Comparison of ENCODE assay signal across 24 cellular contexts in genomic region chr12:50785406-50785805, GRCh38. TPM values are rescaled to one million over a fixed set of nuclear protein-coding genes. Genes with fewer than 3 reads are reported as not detected.
A peak's percentile ranks its signal among the peaks of the same experiment; 100 is the strongest.
DNase-seq lines count a peak whose midpoint lies in the region; ATAC-seq and TF ChIP-seq lines count a peak whose summit lies in the region.
"Had no signal": no experiment of that assay in that cellular context is flagged by ENCODE, and none has a peak within 500 bp of the region (broad histone marks: within the 10 kb centered on the region; RNA-seq: fewer than 3 reads in every experiment).

No MANE protein-coding gene starts in this region.

- peak overlapping the region; percentile 98 for H3K27ac Mint-ChIP-seq in Caco-2 (ENCODE audit: unreplicated experiment)
- H3K27ac Mint-ChIP-seq: activated naive CD4-positive, alpha-beta T cell treated with anti-CD3 and anti-CD28 coated beads, Interleukin-2, amount 50 U/mL, for 24 hours; activated T-cell treated with anti-CD3 and anti-CD28 coated beads, Interleukin-2, amount 50 U/mL, for 72 hours; brain; dendritic cell treated with granulocyte-macrophage colony-stimulating factor and Interleukin-4, amounts not matched to agents 40 ng/mL and 50 ng/mL, for 4 days had no signal

- no peaks in the 10 kb centered on the region for H3K27me3 Mint-ChIP-seq in Caco-2 (ENCODE audit: insufficient read depth, unreplicated experiment)
- H3K27me3 Mint-ChIP-seq: activated naive CD4-positive, alpha-beta T cell treated with anti-CD3 and anti-CD28 coated beads, Interleukin-2, amount 50 U/mL, for 24 hours; brain; dendritic cell treated with granulocyte-macrophage colony-stimulating factor and Interleukin-4, amounts not matched to agents 40 ng/mL and 50 ng/mL, for 4 days had no signal

- peak overlapping the region; percentile 49 for H3K18ac ChIP-seq in trophoblast cell (ENCODE audit: low read length)

- no peak overlapping the region for H2AFZ ChIP-seq in trophoblast cell (ENCODE audit: insufficient read depth, low read length, poor library complexity)

- H4K8ac ChIP-seq in trophoblast cell (ENCODE audit: low read depth, low read length): peak overlapping the region; percentile 48

- H3K27me3 ChIP-seq in Caco-2 (replicated peaks; ENCODE audit: control insufficient read depth, insufficient read depth, low read length) (no peaks in the 10 kb centered on the region), SJSA1 (replicated peaks) (no peaks in the 10 kb centered on the region), trophoblast cell (ENCODE audit: insufficient read depth, low read length) (no peaks in the 10 kb centered on the region)
- H3K27me3 ChIP-seq: gastrocnemius medialis, Peyer's patch had no signal

- BruUV-seq in Caco-2 (replicated peaks; lab: Mats Ljungman, UMichigan): no TSS peak

- peak overlapping the region; percentile 63 for H2BK12ac ChIP-seq in trophoblast cell (ENCODE audit: low read length)

- ATAC-seq in GM21447 (IDR thresholded peaks at IDR 0.05; ENCODE audit: unreplicated experiment): no peak
- ATAC-seq: gastrocnemius medialis; left lobe of liver; stimulated activated naive CD8-positive, alpha-beta T cell treated with anti-CD3 and anti-CD28 coated beads, Interleukin-15, Interleukin-2, amounts not matched to agents 100 U/mL and 50 U/mL, for 24 hours had no signal

- H3K9me3 ChIP-seq in Caco-2: no peaks in the 10 kb centered on the region; the same call in 1 of the 2 replicates
- H3K9me3 ChIP-seq in SJSA1 (replicated peaks): no peaks in the 10 kb centered on the region
- no peaks in the 10 kb centered on the region for H3K9me3 ChIP-seq in trophoblast cell (ENCODE audit: insufficient read depth, low read depth, low read length)
- H3K9me3 ChIP-seq: gastrocnemius medialis, Peyer's patch had no signal

- H3K4me2 ChIP-seq in trophoblast cell (ENCODE audit: low read length): no peak overlapping the region

- H4K91ac ChIP-seq in trophoblast cell (ENCODE audit: low read depth, low read length): peak overlapping the region; percentile 74

- no peak overlapping the region for H3K9ac ChIP-seq in trophoblast cell (ENCODE audit: low read length)

- peaks cover 19% of the 10 kb centered on the region for H3K79me1 ChIP-seq in trophoblast cell (ENCODE audit: low read length)

- no peaks in the 10 kb centered on the region for H3K36me3 ChIP-seq in Caco-2 (ENCODE audit: control insufficient read depth, insufficient read depth, low read length)
- H3K36me3 ChIP-seq in SJSA1: peaks cover 19% of the 10 kb centered on the region
- H3K36me3 ChIP-seq in trophoblast cell (ENCODE audit: control insufficient read depth in 1 of 2, insufficient read depth in 2 of 2, low read length in 2 of 2): peaks cover 6 to 11% of the 10 kb centered on the region in 2 experiments

- H3K4ac ChIP-seq in trophoblast cell (ENCODE audit: low read depth, low read length): peak overlapping the region; percentile 61

- H3K14ac ChIP-seq in trophoblast cell (ENCODE audit: low read length): peak overlapping the region; percentile 53

- no peak for TF ChIP-seq CTCF in Caco-2 (IDR thresholded peaks at IDR 0.05; ENCODE audit: insufficient read depth in 1 of 2, low read depth in 1 of 2, low read length in 1 of 2, severe bottlenecking in 1 of 2, unreplicated experiment in 1 of 2)

- H3K4me1 ChIP-seq in Caco-2 (peaks cover 32% of the 10 kb centered on the region), SJSA1 (replicated peaks) (peaks cover 50% of the 10 kb centered on the region), trophoblast cell (ENCODE audit: control insufficient read depth in 1 of 2, insufficient read depth in 2 of 2, low read length in 2 of 2) (peaks cover 17 to 19% of the 10 kb centered on the region in 2 experiments)
- H3K4me1 ChIP-seq: Peyer's patch had no signal

- peak overlapping the region; percentile 44 for H2AK5ac ChIP-seq in trophoblast cell (ENCODE audit: low read length)

- peaks cover 13% of the 10 kb centered on the region for H3K9me3 Mint-ChIP-seq in Caco-2 (ENCODE audit: unreplicated experiment)
- H3K9me3 Mint-ChIP-seq: activated naive CD4-positive, alpha-beta T cell treated with anti-CD3 and anti-CD28 coated beads, Interleukin-2, amount 50 U/mL, for 24 hours; activated T-cell treated with anti-CD3 and anti-CD28 coated beads, Interleukin-2, amount 50 U/mL, for 72 hours; dendritic cell treated with granulocyte-macrophage colony-stimulating factor and Interleukin-4, amounts not matched to agents 40 ng/mL and 50 ng/mL, for 4 days had no signal

- H3K27ac ChIP-seq in SJSA1 (peak overlapping the region; percentile 99), trophoblast cell (ENCODE audit: low read depth, low read length) (peak overlapping the region; percentile 99)
- H3K27ac ChIP-seq: Peyer's patch had no signal

- H3K36me3 Mint-ChIP-seq in Caco-2 (ENCODE audit: insufficient read depth, unreplicated experiment): peaks cover 22% of the 10 kb centered on the region

- H3K4me3 ChIP-seq in Caco-2 (ENCODE audit: low read depth, low read length) (no peak overlapping the region), SJSA1 (no peak overlapping the region), trophoblast cell (ENCODE audit: low read depth, low read length) (no peak overlapping the region)
- H3K4me3 ChIP-seq: gastrocnemius medialis, Peyer's patch had no signal

- intact Hi-C loops in Caco-2 (cut with micrococcal nuclease; ENCODE audit: unreplicated experiment): no loop called here

- peak overlapping the region; percentile 7 for H4K12ac ChIP-seq in trophoblast cell (ENCODE audit: low read depth, low read length)

- no peak overlapping the region for H3K23ac ChIP-seq in trophoblast cell (ENCODE audit: low read length)

- POLR2A ChIA-PET in Caco-2 (lab: Charles Lee): no interaction called here

- CTCF ChIA-PET in Caco-2 (lab: Charles Lee): interaction anchor here (2.0 kb wide), 1 partner anchor 21 kb away, joined by 14 read pairs; no protein-coding TSS in a partner anchor

- no peak overlapping the region for H3K4me3 Mint-ChIP-seq in Caco-2 (ENCODE audit: unreplicated experiment)
- H3K4me3 Mint-ChIP-seq: activated naive CD4-positive, alpha-beta T cell treated with anti-CD3 and anti-CD28 coated beads, Interleukin-2, amount 50 U/mL, for 24 hours; activated T-cell treated with anti-CD3 and anti-CD28 coated beads, Interleukin-2, amount 50 U/mL, for 72 hours; brain; dendritic cell treated with granulocyte-macrophage colony-stimulating factor and Interleukin-4, amounts not matched to agents 40 ng/mL and 50 ng/mL, for 4 days had no signal

- no CpG with 5 or more reads among the region's 2 CpGs for WGBS in trophoblast cell (ENCODE audit: extremely low coverage, insufficient coverage, insufficient read length)

- DNase-seq in Caco-2 (no peak), SJSA1 (ENCODE audit: low read depth in 1 of 2, low spot score in 2 of 2) (no peak), fibroblast of gingiva (ENCODE audit: low read depth) (peak; percentile 50), trophoblast cell (peak in 1 of 2 donors; percentile 45), pons (ENCODE audit: low spot score) (no peak), NCI-H510A treated with DMSO at 0.1 percent for 48 hours (lab: John Stamatoyannopoulos, UW) (no peak), NCI-H748 treated with DMSO at 0.1 percent for 48 hours (lab: John Stamatoyannopoulos, UW) (no peak)
- DNase-seq: DMS53; gastrocnemius medialis; KBM-7; NCI-H1930; Peyer's patch; stimulated activated CD4-positive, alpha-beta T cell treated with anti-CD3 and anti-CD28 coated beads, Interleukin-2, amount 100 ng/mL, for 24 hours; stimulated activated naive CD8-positive, alpha-beta T cell treated with anti-CD3 and anti-CD28 coated beads, Interleukin-15, Interleukin-2, amounts not matched to agents 100 U/mL and 50 U/mL, for 24 hours; T1000 had no signal

- peaks cover 48% of the 10 kb centered on the region for H3K4me1 Mint-ChIP-seq in Caco-2 (ENCODE audit: low read depth, unreplicated experiment)
- H3K4me1 Mint-ChIP-seq: brain had no signal

- peak overlapping the region; percentile 87 for H2BK5ac ChIP-seq in trophoblast cell (ENCODE audit: low read depth, low read length, poor library complexity)

- H2BK120ac ChIP-seq in trophoblast cell (ENCODE audit: insufficient read depth, low read length, poor library complexity): peak overlapping the region; percentile 64

- peaks cover 10% of the 10 kb centered on the region for H3K79me2 ChIP-seq in trophoblast cell (ENCODE audit: control insufficient read depth, insufficient read depth, low read length, poor library complexity)

RNA-seq across cellular contexts. Expression of gene ATF1, which starts 21.5 kb away (rescaled TPM):
- total RNA-seq in Caco-2 (2022): 47.0 and 54.4 TPM in 2 replicates
- total RNA-seq in SJSA1 (2014; rRNA removed; shearing (Covaris generic)): 36.9 and 38.1 TPM in 2 replicates
- polyA plus RNA-seq in trophoblast cell (2013): 34.6 and 36.5 TPM in 2 replicates

RNA-seq across cellular contexts. Expression of gene TMPRSS12, which starts 57.3 kb away (rescaled TPM):
- not detected in 2 replicates for total RNA-seq in Caco-2 (2022)
- not detected in 2 replicates for total RNA-seq in SJSA1 (2014; rRNA removed; shearing (Covaris generic))
- polyA plus RNA-seq in trophoblast cell (2013): 0.14 TPM in 2 replicates
- total RNA-seq: activated CD8-positive, alpha-beta memory T cell treated with anti-CD3 and anti-CD28 coated beads for 36 hours; activated T-cell treated with anti-CD3 and anti-CD28 coated beads, Interleukin-2, amount 50 U/mL, for 72 hours; gastrocnemius medialis; left lobe of liver; omental fat pad; Peyer's patch; ureter had no signal
